In genomic region chr2:25041928-25042320, GRCh38 we compare ENCODE assay signal across 8 cellular contexts. TPM values are rescaled to one million over a fixed set of nuclear protein-coding genes. Genes with fewer than 3 reads are reported as not detected.
DNase-seq lines count a peak whose midpoint lies in the region; ATAC-seq lines count a peak whose summit lies in the region.

A gene with protein sequence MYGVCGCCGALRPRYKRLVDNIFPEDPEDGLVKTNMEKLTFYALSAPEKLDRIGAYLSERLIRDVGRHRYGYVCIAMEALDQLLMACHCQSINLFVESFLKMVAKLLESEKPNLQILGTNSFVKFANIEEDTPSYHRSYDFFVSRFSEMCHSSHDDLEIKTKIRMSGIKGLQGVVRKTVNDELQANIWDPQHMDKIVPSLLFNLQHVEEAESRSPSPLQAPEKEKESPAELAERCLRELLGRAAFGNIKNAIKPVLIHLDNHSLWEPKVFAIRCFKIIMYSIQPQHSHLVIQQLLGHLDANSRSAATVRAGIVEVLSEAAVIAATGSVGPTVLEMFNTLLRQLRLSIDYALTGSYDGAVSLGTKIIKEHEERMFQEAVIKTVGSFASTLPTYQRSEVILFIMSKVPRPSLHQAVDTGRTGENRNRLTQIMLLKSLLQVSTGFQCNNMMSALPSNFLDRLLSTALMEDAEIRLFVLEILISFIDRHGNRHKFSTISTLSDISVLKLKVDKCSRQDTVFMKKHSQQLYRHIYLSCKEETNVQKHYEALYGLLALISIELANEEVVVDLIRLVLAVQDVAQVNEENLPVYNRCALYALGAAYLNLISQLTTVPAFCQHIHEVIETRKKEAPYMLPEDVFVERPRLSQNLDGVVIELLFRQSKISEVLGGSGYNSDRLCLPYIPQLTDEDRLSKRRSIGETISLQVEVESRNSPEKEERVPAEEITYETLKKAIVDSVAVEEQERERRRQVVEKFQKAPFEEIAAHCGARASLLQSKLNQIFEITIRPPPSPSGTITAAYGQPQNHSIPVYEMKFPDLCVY (plus strand): TSS chr2:25042076. CDS start chr2:25042313, 237 bp downstream.

- DNase-seq in DMS79 (lab: John Stamatoyannopoulos, UW) (peak; percentile 74), Kasumi-1 (lab: John Stamatoyannopoulos, UW) (peak; percentile 82 to 83), RKO (ENCODE audit: low spot score) (peak; percentile 95), fibroblast of gingiva (ENCODE audit: low read depth) (peak; percentile 91), naive B cell (peak; percentile 89)
- DNase-seq in activated T-helper 1 cell treated with anti-CD3 and anti-CD28 coated beads, Interleukin-2, amount 50 U/mL, for 16 hours (ENCODE audit: low read depth in 1 of 2, low spot score in 1 of 2): peak; percentile 74 to 79
- DNase-seq in stimulated activated CD8-positive, alpha-beta memory T cell treated with anti-CD3 and anti-CD28 coated beads, Interleukin-7, amount 100 ng/mL, for 48 hours (ENCODE audit: extremely low read depth in 1 of 2, low read depth in 1 of 2): peak; percentile 69 to 88

- H3K9me3 Mint-ChIP-seq in naive B cell: no peaks in the 10 kb centered on the region

- H3K27ac Mint-ChIP-seq in naive B cell: peak within 1 kb of the TSS in 3 of 6 donors; percentile 9 to 72 (median 52)

- peak within 1 kb of the TSS; percentile 69 to 90 (median 86) for H3K4me3 Mint-ChIP-seq in naive B cell

- H3K36me3 Mint-ChIP-seq in naive B cell: no peaks in the 10 kb centered on the region

- H3K27me3 Mint-ChIP-seq in naive B cell: peaks cover 28 to 47% (median 41%) of the 10 kb centered on the region in 3 donors

- peaks cover 22 to 27% (median 24%) of the 10 kb centered on the region in 3 donors for H3K4me1 Mint-ChIP-seq in naive B cell

- ATAC-seq in GM21825 (IDR thresholded peaks at IDR 0.05; ENCODE audit: unreplicated experiment) (peak; percentile 94), naive B cell (ENCODE audit: low read depth in 2 of 2) (peak; percentile 93 to 95)

RNA-seq across cellular contexts. Expression of the gene that starts here (rescaled TPM):
- under 1 TPM in 2 of 6 donors, not detected in 4; 0.10 to 0.16 TPM for polyA plus RNA-seq in naive B cell (ENCODE audit: low read depth in 6 of 6)

Comparison
In these comparisons a context has a peak if more than half of its experiments do, and no peak if none do; other contexts are left out.
1. Peak in every context shown above with its lines: DNase-seq and ATAC-seq.
2. Peak in DNase-seq and ATAC-seq in naive B cell; RNA of the gene not detected or under 1 TPM.